Comparison of ENCODE assay signal across 13 cellular contexts in genomic region chr11:59060096-59060495, GRCh38. TPM values are rescaled to one million over a fixed set of nuclear protein-coding genes. Genes with fewer than 3 reads are reported as not detected.
A peak's percentile ranks its signal among the peaks of the same experiment; 100 is the strongest.
DNase-seq lines count a peak whose midpoint lies in the region; ATAC-seq, FAIRE-seq and TF ChIP-seq lines count a peak whose summit lies in the region.
"Not testable (repeated sequence)": the region's sequence is repeated elsewhere in the genome, so short reads cannot be mapped to it uniquely, and the experiment has no call there.
"Had no signal": no experiment of that assay in that cellular context is flagged by ENCODE, and none has a peak within 500 bp of the region (broad histone marks: within the 10 kb centered on the region; RNA-seq: fewer than 3 reads in every experiment).

No MANE protein-coding gene starts in this region.

- DNase-seq in EH (ENCODE audit: low read depth) (peak; percentile 7), RPMI7951 (ENCODE audit: low read depth) (peak; percentile 24), astrocyte of the hippocampus (ENCODE audit: low read depth, low spot score) (peak; percentile 13), fibroblast of mammary gland (ENCODE audit: low read depth) (peak; percentile 22)
- DNase-seq in GM18507 (ENCODE audit: extremely low spot score, insufficient read length, low read depth), result not testable (repeated sequence)

- not testable (repeated sequence) for ATAC-seq in stimulated activated memory B cell treated with anti-CD40 and anti-IgM and Interleukin-4, amounts not matched to agents 10 μg/mL and 1 μg/mL and 100 μg/mL, for 72 hours

- H3K36me3 Mint-ChIP-seq in stimulated activated memory B cell treated with anti-CD40 and anti-IgM and Interleukin-4, amounts not matched to agents 10 μg/mL and 1 μg/mL and 100 μg/mL, for 72 hours, result not testable (repeated sequence)

- not testable (repeated sequence) for H3K27me3 Mint-ChIP-seq in stimulated activated memory B cell treated with anti-CD40 and anti-IgM and Interleukin-4, amounts not matched to agents 10 μg/mL and 1 μg/mL and 100 μg/mL, for 72 hours

- not testable (repeated sequence) for TF ChIP-seq CTCF in fibroblast of mammary gland (conservative IDR thresholded peaks at IDR 0.05; ENCODE audit: control insufficient read depth, insufficient read depth, low read depth, low read length)

- H3K4me1 Mint-ChIP-seq in stimulated activated memory B cell treated with anti-CD40 and anti-IgM and Interleukin-4, amounts not matched to agents 10 μg/mL and 1 μg/mL and 100 μg/mL, for 72 hours, result peaks cover 46% of the 10 kb centered on the region

- peak; percentile 24 for FAIRE-seq in GM18507 (lab: Jason Lieb, UNC)

- peak overlapping the region; percentile 76 for H3K27ac Mint-ChIP-seq in stimulated activated memory B cell treated with anti-CD40 and anti-IgM and Interleukin-4, amounts not matched to agents 10 μg/mL and 1 μg/mL and 100 μg/mL, for 72 hours

- not testable (repeated sequence) for H3K4me3 ChIP-seq in fibroblast of mammary gland (ENCODE audit: control insufficient read depth, low read depth, low read length)

- H3K4me3 Mint-ChIP-seq in stimulated activated memory B cell treated with anti-CD40 and anti-IgM and Interleukin-4, amounts not matched to agents 10 μg/mL and 1 μg/mL and 100 μg/mL, for 72 hours, result not testable (repeated sequence)

- not testable (repeated sequence) for H3K9me3 Mint-ChIP-seq in stimulated activated memory B cell treated with anti-CD40 and anti-IgM and Interleukin-4, amounts not matched to agents 10 μg/mL and 1 μg/mL and 100 μg/mL, for 72 hours

RNA-seq across cellular contexts. Expression of gene GLYATL1B, which starts 26.0 kb away (rescaled TPM):
- not detected in 2 replicates for total RNA-seq in RPMI7951 (2014; rRNA removed; shearing (Covaris generic))
- total RNA-seq: A172; A673; CD4-positive, alpha-beta T cell; CD8-positive, alpha-beta memory T cell; G401; H4; H9 had no signal

RNA-seq across cellular contexts. Expression of gene FAM111B, which starts 46.9 kb away (rescaled TPM):
- 21.1 and 34.0 TPM in 2 replicates for total RNA-seq in RPMI7951 (2014; rRNA removed; shearing (Covaris generic))
- total RNA-seq: G401 had no signal
